Comparison of ENCODE assay signal across 1 cellular context in genomic region chr12:68793436-68793835, GRCh38.
TF ChIP-seq lines count a peak whose summit lies in the region.

No MANE protein-coding gene starts in this region.

TF ChIP-seq in K562, 482 proteins besides CTCF, POLR2A, EP300 and RAD21:
- no peak for TF ChIP-seq TCF15 (CRISPR knock-in tag; IDR thresholded peaks at IDR 0.05)
- no peak for TF ChIP-seq HOXB6 (CRISPR knock-in tag; IDR thresholded peaks at IDR 0.05; ENCODE audit: borderline replicate concordance)
- no peak for TF ChIP-seq NEUROD1 (IDR thresholded peaks at IDR 0.05; ENCODE audit: borderline replicate concordance, low read depth, low read length, partially characterized antibody)
TF ChIP-seq in K562: peak in this region for 0.
